24 cellular contexts compared by ENCODE assay signal in the genomic region with DNA sequence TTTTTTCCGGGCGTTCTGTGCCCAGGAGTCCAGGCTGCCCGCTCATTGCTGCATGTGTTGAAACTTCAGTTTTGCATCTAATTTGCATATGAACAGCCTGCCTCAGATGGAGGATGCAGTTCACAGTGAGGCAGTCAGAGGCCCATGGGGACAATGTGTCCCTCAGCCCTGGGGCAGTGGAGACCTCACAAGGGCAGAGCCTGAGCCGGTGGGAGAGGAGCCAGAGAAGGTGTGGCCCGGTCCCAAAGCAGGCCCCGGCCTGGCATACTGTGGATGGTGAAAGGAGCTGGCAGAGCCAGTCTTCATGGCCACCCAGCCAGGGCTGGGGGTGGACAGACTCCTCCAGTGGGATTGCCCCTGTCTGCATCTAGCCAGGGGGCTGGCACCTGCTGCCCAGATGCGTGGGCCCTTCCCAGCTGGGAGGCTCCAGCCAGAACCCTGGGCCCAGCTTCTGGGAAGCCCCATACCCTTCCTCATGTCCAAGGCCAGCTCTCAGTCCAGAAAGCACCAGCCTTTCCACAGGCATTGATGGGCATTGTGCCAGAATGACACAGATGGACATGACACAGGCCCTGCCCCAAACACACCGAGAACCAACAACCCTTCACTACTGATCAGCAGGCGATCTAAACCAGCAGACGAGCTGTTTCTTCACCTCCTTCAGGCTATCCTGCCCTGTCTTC. TPM values are rescaled to one million over a fixed set of nuclear protein-coding genes. Genes with fewer than 3 reads are reported as not detected.
DNase-seq lines count a peak whose midpoint lies in the region; ATAC-seq, FAIRE-seq and TF ChIP-seq lines count a peak whose summit lies in the region.
"Had no signal": no experiment of that assay in that cellular context is flagged by ENCODE, and none has a peak within 500 bp of the region (broad histone marks: within the 10 kb centered on the region; RNA-seq: fewer than 3 reads in every experiment).

No MANE protein-coding gene starts in this region.

- FAIRE-seq in GM12891 (lab: Jason Lieb, UNC) = no peak
- FAIRE-seq: GM12878, HTR-8/SVneo had no signal

- no peaks in the 10 kb centered on the region for H3K9me3 ChIP-seq in body of pancreas
- H3K9me3 ChIP-seq: breast epithelium, gastroesophageal sphincter, neutrophil had no signal

- DNase-seq in Right ventricle myocardium inferior (ENCODE audit: missing footprints) = no peak
- DNase-seq in cardiac septum (ENCODE audit: low spot score) = no peak
- peak; percentile 38 to 63 (median 54) for DNase-seq in body of pancreas
- DNase-seq in hypothalamus (lab: John Stamatoyannopoulos, UW) = peak in 34 of 51 donors; percentile 5 to 82 (median 42)
- peak in 37 of 49 donors; percentile 4 to 94 (median 39) for DNase-seq in substantia nigra (lab: John Stamatoyannopoulos, UW)
- no peak for DNase-seq in GM12891 (ENCODE audit: insufficient read length, low spot score)
- DNase-seq: activated T-cell treated with anti-CD3 and anti-CD28 coated beads, Interleukin-2, amount 50 U/mL, for 1 hour; DMS79; H9; mammary epithelial cell; NCI-H1694; NCI-H748 treated with DMSO at 0.1 percent for 48 hours; retina; SW 1271 had no signal

- TF ChIP-seq CTCF in body of pancreas (IDR thresholded peaks at IDR 0.05) = no peak

- no peak overlapping the region for H3K4me3 ChIP-seq in body of pancreas
- H3K4me3 ChIP-seq: breast epithelium, gastroesophageal sphincter, GM12878, smooth muscle cell had no signal

- no peak for TF ChIP-seq POLR2A in body of pancreas (IDR thresholded peaks at IDR 0.05)
- TF ChIP-seq POLR2A in GM12891 (IDR thresholded peaks at IDR 0.05; ENCODE audit: low read depth, low read length) = no peak

- no peak overlapping the region for H3K27ac ChIP-seq in body of pancreas
- H3K27ac ChIP-seq in substantia nigra (ENCODE audit: low read depth, low read length, poor library complexity, severe bottlenecking) = no peak overlapping the region
- H3K27ac ChIP-seq: breast epithelium, gastroesophageal sphincter, KMS-11, neutrophil had no signal

- 62 to 71% methylated on average over 4 to 10 of the region's 10 CpGs for WGBS in body of pancreas, 2 donors

- ATAC-seq in Right ventricle myocardium inferior (peak; percentile 68), body of pancreas (no peak), GM18868 (IDR thresholded peaks at IDR 0.05; ENCODE audit: unreplicated experiment) (no peak), HG02938 (IDR thresholded peaks at IDR 0.05; ENCODE audit: unreplicated experiment) (no peak)
- ATAC-seq: activated CD4-positive, CD25-positive, alpha-beta regulatory T cell treated with anti-CD3 and anti-CD28 coated beads, Interleukin-2, amount 50 U/mL, for 24 hours; gastroesophageal sphincter; GM12878 had no signal

- H3K4me1 ChIP-seq in body of pancreas = no peaks in the 10 kb centered on the region
- H3K4me1 ChIP-seq: breast epithelium had no signal

- H3K36me3 ChIP-seq in body of pancreas (replicated peaks in 1 of 2; ENCODE audit: insufficient read depth in 1 of 2, low read depth in 2 of 2) = no peaks in the 10 kb centered on the region
- H3K36me3 ChIP-seq: breast epithelium, gastroesophageal sphincter, neutrophil had no signal

- no peaks in the 10 kb centered on the region for H3K27me3 ChIP-seq in body of pancreas

- intact Hi-C loops in Right ventricle myocardium inferior (cut with DNase I) = no loop called here
- intact Hi-C loops in cardiac septum (cut with DNase I) = no loop called here
- intact Hi-C loops in body of pancreas (cut with DNase I) = loop anchor here (10.0 kb wide), 1 partner anchor 529 kb away; no protein-coding TSS in a partner anchor

TF ChIP-seq in GM12891, 5 proteins besides CTCF, POLR2A, EP300 and RAD21:
- TF ChIP-seq TAF1 (IDR thresholded peaks at IDR 0.05; ENCODE audit: low read depth, low read length) = no peak
- TF ChIP-seq POU2F2 (IDR thresholded peaks at IDR 0.05; ENCODE audit: low read depth, low read length) = no peak
- TF ChIP-seq SPI1 (IDR thresholded peaks at IDR 0.05; ENCODE audit: low read depth, low read length) = no peak
- TF ChIP-seq PAX5 (IDR thresholded peaks at IDR 0.05; ENCODE audit: insufficient read depth, low read length, severe bottlenecking) = no peak
- TF ChIP-seq POLR2AphosphoS5 (IDR thresholded peaks at IDR 0.05; ENCODE audit: low read depth, low read length) = no peak

RNA-seq across cellular contexts. Expression of a gene that starts 32.9 kb away (rescaled TPM):
- total RNA-seq in Right ventricle myocardium inferior = 10.1 TPM
- total RNA-seq in cardiac septum = 20.2 TPM
- 10 to 100 TPM; 31.6 to 52.1 TPM for total RNA-seq in body of pancreas
- 0.01 TPM for polyA plus RNA-seq in GM12891 (2012; ENCODE audit: low read depth, missing spikeins)
- total RNA-seq: GM12878 had no signal
- polyA plus RNA-seq: GM12878 had no signal

Comparison
In these comparisons a context has a peak if more than half of its experiments do, and no peak if none do; other contexts are left out.
1. DNase-seq: peak in body of pancreas (4 of 4), hypothalamus (34 of 51) and substantia nigra (37 of 49); none in Right ventricle myocardium inferior (single experiment), cardiac septum (single experiment) and GM12891 (single experiment).